1 cellular context compared by ENCODE assay signal in the genomic region with DNA sequence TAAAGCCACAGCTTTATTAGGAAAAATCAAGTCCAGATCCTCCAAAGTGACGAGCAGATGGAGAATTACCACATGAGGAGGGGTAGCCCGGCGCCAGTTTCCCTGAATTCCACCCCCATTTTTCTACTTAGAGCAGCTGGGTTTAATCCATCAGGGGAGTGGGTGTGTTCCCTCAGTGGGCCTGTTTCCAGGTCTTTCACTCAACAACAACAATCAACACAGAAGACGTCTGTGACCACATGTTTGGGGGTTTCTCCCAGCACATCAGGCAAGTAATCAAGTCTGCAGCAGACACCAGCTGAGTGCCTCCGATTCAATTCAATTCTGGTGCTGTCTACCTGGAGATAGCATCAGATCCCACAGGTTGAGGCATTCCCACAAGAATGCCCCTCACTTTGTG.
TF ChIP-seq lines count a peak whose summit lies in the region.

No MANE protein-coding gene starts in this region.

TF ChIP-seq in SK-N-SH, 30 proteins besides CTCF, POLR2A, EP300 and RAD21 (continued from another document):
- TF ChIP-seq JUND (IDR thresholded peaks at IDR 0.05), result no peak
- TF ChIP-seq, protein P1, sequence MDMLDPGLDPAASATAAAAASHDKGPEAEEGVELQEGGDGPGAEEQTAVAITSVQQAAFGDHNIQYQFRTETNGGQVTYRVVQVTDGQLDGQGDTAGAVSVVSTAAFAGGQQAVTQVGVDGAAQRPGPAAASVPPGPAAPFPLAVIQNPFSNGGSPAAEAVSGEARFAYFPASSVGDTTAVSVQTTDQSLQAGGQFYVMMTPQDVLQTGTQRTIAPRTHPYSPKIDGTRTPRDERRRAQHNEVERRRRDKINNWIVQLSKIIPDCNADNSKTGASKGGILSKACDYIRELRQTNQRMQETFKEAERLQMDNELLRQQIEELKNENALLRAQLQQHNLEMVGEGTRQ (IDR thresholded peaks at IDR 0.05; ENCODE audit: borderline replicate concordance, low read depth, low read length), result no peak
- TF ChIP-seq FOXM1 (IDR thresholded peaks at IDR 0.05; ENCODE audit: low read depth), result no peak
- TF ChIP-seq RXRA (IDR thresholded peaks at IDR 0.05; ENCODE audit: borderline replicate concordance, low read depth), result no peak
- TF ChIP-seq MEF2A (IDR thresholded peaks at IDR 0.05; ENCODE audit: borderline replicate concordance, low read depth), result no peak
- TF ChIP-seq, protein P2, sequence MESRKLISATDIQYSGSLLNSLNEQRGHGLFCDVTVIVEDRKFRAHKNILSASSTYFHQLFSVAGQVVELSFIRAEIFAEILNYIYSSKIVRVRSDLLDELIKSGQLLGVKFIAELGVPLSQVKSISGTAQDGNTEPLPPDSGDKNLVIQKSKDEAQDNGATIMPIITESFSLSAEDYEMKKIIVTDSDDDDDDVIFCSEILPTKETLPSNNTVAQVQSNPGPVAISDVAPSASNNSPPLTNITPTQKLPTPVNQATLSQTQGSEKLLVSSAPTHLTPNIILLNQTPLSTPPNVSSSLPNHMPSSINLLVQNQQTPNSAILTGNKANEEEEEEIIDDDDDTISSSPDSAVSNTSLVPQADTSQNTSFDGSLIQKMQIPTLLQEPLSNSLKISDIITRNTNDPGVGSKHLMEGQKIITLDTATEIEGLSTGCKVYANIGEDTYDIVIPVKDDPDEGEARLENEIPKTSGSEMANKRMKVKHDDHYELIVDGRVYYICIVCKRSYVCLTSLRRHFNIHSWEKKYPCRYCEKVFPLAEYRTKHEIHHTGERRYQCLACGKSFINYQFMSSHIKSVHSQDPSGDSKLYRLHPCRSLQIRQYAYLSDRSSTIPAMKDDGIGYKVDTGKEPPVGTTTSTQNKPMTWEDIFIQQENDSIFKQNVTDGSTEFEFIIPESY (IDR thresholded peaks at IDR 0.05; ENCODE audit: borderline replicate concordance, low read depth), result no peak
